ENCODE assay signal across 23 cellular contexts in genomic region chr12:103996595-103996994, GRCh38. TPM values are rescaled to one million over a fixed set of nuclear protein-coding genes. Genes with fewer than 3 reads are reported as not detected.
"Had no signal": no experiment of that assay in that cellular context is flagged by ENCODE, and none has a peak within 500 bp of the region (broad histone marks: within the 10 kb centered on the region; RNA-seq: fewer than 3 reads in every experiment).

No MANE protein-coding gene starts in this region.

- H3K9me3 Mint-ChIP-seq: naive thymus-derived CD8-positive, alpha-beta T cell; nephron; neural crest cell; stimulated activated naive B cell treated with anti-CD40 and anti-IgM and Interleukin-4, amounts not matched to agents 10 μg/mL and 1 μg/mL and 100 μg/mL, for 72 hours; stimulated activated naive CD8-positive, alpha-beta T cell treated with anti-CD3 and anti-CD28 coated beads, Interleukin-15, Interleukin-2, amounts not matched to agents 100 ng/mL and 50 ng/mL, for 24 hours had no signal

- H3K9me3 ChIP-seq: lower lobe of right lung, suprapubic skin, thoracic aorta, tibial artery, upper lobe of right lung had no signal

- DNase-seq: head of caudate nucleus; islet precursor cell; lower lobe of right lung; mammary epithelial cell; mesenchymal stem cell; naive thymus-derived CD8-positive, alpha-beta T cell; nucleus accumbens; stimulated activated CD4-positive, alpha-beta T cell treated with anti-CD3 and anti-CD28 coated beads, Interleukin-12 subunit alpha, Interleukin-12 subunit beta, amount 100 ng/mL, for 4 hours; stimulated activated CD4-positive, alpha-beta T cell treated with anti-CD3 and anti-CD28 coated beads, Interleukin-15, amount 100 ng/mL, for 24 hours; stimulated activated CD4-positive, alpha-beta T cell treated with anti-CD3 and anti-CD28 coated beads, Interleukin-2, amount 100 ng/mL, for 24 hours; stimulated activated CD4-positive, alpha-beta T cell treated with anti-CD3 and anti-CD28 coated beads, Interleukin-4, amount 100 ng/mL, for 1 hour; stimulated activated naive B cell treated with anti-CD40 and anti-IgM and Interleukin-4, amounts not matched to agents 10 μg/mL and 1 μg/mL and 100 μg/mL, for 72 hours; tibial artery; trophoblast cell; upper lobe of right lung had no signal

- H3K4me1 Mint-ChIP-seq: naive thymus-derived CD8-positive, alpha-beta T cell; neural crest cell; stimulated activated naive B cell treated with anti-CD40 and anti-IgM and Interleukin-4, amounts not matched to agents 10 μg/mL and 1 μg/mL and 100 μg/mL, for 72 hours had no signal

- H3K27ac ChIP-seq: hepatocyte, lower lobe of right lung, parathyroid adenoma, skin epidermis, suprapubic skin, thoracic aorta, tibial artery, upper lobe of right lung had no signal

- H3K36me3 Mint-ChIP-seq: naive thymus-derived CD8-positive, alpha-beta T cell; stimulated activated naive B cell treated with anti-CD40 and anti-IgM and Interleukin-4, amounts not matched to agents 10 μg/mL and 1 μg/mL and 100 μg/mL, for 72 hours had no signal

- H3K4me3 ChIP-seq: hepatocyte, lower lobe of right lung, skin epidermis, suprapubic skin, thoracic aorta, tibial artery, upper lobe of right lung had no signal

- H3K36me3 ChIP-seq: lower lobe of right lung, suprapubic skin, thoracic aorta, upper lobe of right lung had no signal

- H3K27ac Mint-ChIP-seq: naive thymus-derived CD8-positive, alpha-beta T cell; stimulated activated naive B cell treated with anti-CD40 and anti-IgM and Interleukin-4, amounts not matched to agents 10 μg/mL and 1 μg/mL and 100 μg/mL, for 72 hours; stimulated activated naive CD8-positive, alpha-beta T cell treated with anti-CD3 and anti-CD28 coated beads, Interleukin-15, Interleukin-2, amounts not matched to agents 100 ng/mL and 50 ng/mL, for 24 hours had no signal

- ATAC-seq: lower lobe of right lung; naive thymus-derived CD8-positive, alpha-beta T cell; stimulated activated naive B cell treated with anti-CD40 and anti-IgM and Interleukin-4, amounts not matched to agents 10 μg/mL and 1 μg/mL and 100 μg/mL, for 72 hours; upper lobe of right lung had no signal

- H3K27me3 ChIP-seq: hepatocyte, suprapubic skin, tibial artery had no signal

- H3K4me3 Mint-ChIP-seq: naive thymus-derived CD8-positive, alpha-beta T cell; neural crest cell; stimulated activated naive B cell treated with anti-CD40 and anti-IgM and Interleukin-4, amounts not matched to agents 10 μg/mL and 1 μg/mL and 100 μg/mL, for 72 hours; stimulated activated naive CD8-positive, alpha-beta T cell treated with anti-CD3 and anti-CD28 coated beads, Interleukin-15, Interleukin-2, amounts not matched to agents 100 ng/mL and 50 ng/mL, for 24 hours had no signal

- H3K4me1 ChIP-seq: lower lobe of right lung, parathyroid adenoma, suprapubic skin, tibial artery, upper lobe of right lung had no signal

RNA-seq across cellular contexts. Expression of gene GLT8D2, which starts 53.4 kb away (rescaled TPM):
- total RNA-seq: naive thymus-derived CD8-positive, alpha-beta T cell had no signal
